Comparison of ENCODE assay signal across 13 cellular contexts in genomic region chr3:41234823-41235722, GRCh38. TPM values are rescaled to one million over a fixed set of nuclear protein-coding genes. Genes with fewer than 3 reads are reported as not detected.
DNase-seq lines count a peak whose midpoint lies in the region; TF ChIP-seq lines count a peak whose summit lies in the region.
"Had no signal": no experiment of that assay in that cellular context is flagged by ENCODE, and none has a peak within 500 bp of the region (broad histone marks: within the 10 kb centered on the region; RNA-seq: fewer than 3 reads in every experiment).

No MANE protein-coding gene starts in this region.

- peak overlapping the region; percentile 42 for H3K27ac Mint-ChIP-seq in chondrocyte (ENCODE audit: unreplicated experiment)
- H3K27ac Mint-ChIP-seq: activated B cell treated with CpG ODN at 0.5 μM for 24 hours had no signal

- TF ChIP-seq CTCF in AG04449 (IDR thresholded peaks at IDR 0.05; ENCODE audit: insufficient read depth, low read length, missing control alignments) (no peak), HEK293 (tag by site-specific recombination; IDR thresholded peaks at IDR 0.05) (no peak), chondrocyte (IDR thresholded peaks at IDR 0.05) (no peak), uterus (IDR thresholded peaks at IDR 0.05) (no peak)

- peaks cover 67% of the 10 kb centered on the region for H3K4me1 Mint-ChIP-seq in chondrocyte (ENCODE audit: low read depth)

- POLR2A ChIA-PET in AG04449 (lab: Yijun Ruan, JAX), result no interaction called here
- POLR2A ChIA-PET in HEK293 (lab: Yijun Ruan, JAX), result interaction anchor here (1.9 kb wide), 1 partner anchor 36 kb away, joined by 7 read pairs; the partner anchor contains the start of gene CTNNB1

- H3K9me3 Mint-ChIP-seq in chondrocyte (ENCODE audit: low read depth), result no peaks in the 10 kb centered on the region
- H3K9me3 Mint-ChIP-seq: activated B cell treated with CpG ODN at 0.5 μM for 24 hours had no signal

- no peak for TF ChIP-seq POLR2A in uterus (IDR thresholded peaks at IDR 0.05)

- CTCF ChIA-PET in AG04449 (lab: Yijun Ruan, JAX), result interaction anchor here (1.0 to 1.5 kb wide), 3 partner anchors 8 to 16 kb away, joined by 3 to 6 read pairs (median 3); no protein-coding TSS in a partner anchor
- CTCF ChIA-PET in HEK293 (lab: Yijun Ruan, JAX), result interaction anchor here (0.6 kb wide), 1 partner anchor 32 kb away, joined by 4 read pairs; no protein-coding TSS in a partner anchor

- H3K27ac ChIP-seq in HEK293 (ENCODE audit: extremely low read depth, low read depth, low read length), result no peak overlapping the region
- H3K27ac ChIP-seq in uterus, result no peak overlapping the region

- H3K36me3 ChIP-seq in HEK293 (ENCODE audit: control insufficient read depth in 2 of 2, insufficient read depth in 1 of 2, low read length in 2 of 2) (peaks cover 21 to 100% of the 10 kb centered on the region in 2 experiments), uterus (no peaks in the 10 kb centered on the region)

- DNase-seq in AG04449 (ENCODE audit: low read depth, low spot score), result peak; percentile 17
- no peak for DNase-seq in chondrocyte (ENCODE audit: low spot score)
- DNase-seq in middle frontal gyrus (ENCODE audit: extremely low spot score, low spot score), result peak; percentile 39
- DNase-seq in ecto neural progenitor cell (ENCODE audit: low spot score), result no peak
- DNase-seq in germinal center (ENCODE audit: low spot score), result no peak
- no peak for DNase-seq in C1 segment of cervical spinal cord (lab: John Stamatoyannopoulos, UW)
- DNase-seq in uterus, result no peak
- DNase-seq: activated B cell treated with CpG ODN at 0.5 μM for 24 hours; activated CD8-positive, alpha-beta memory T cell treated with anti-CD3 and anti-CD28 coated beads, Interleukin-2, amount 50 U/mL, for 4 hours; NCI-H1048; stimulated activated CD4-positive, alpha-beta T cell treated with anti-CD3 and anti-CD28 coated beads, Interleukin-15, amount 100 ng/mL, for 24 hours; tibial artery had no signal

- no peaks in the 10 kb centered on the region for H3K27me3 ChIP-seq in uterus
- H3K27me3 ChIP-seq: tibial artery had no signal

- H3K4me3 ChIP-seq in AG04449 (ENCODE audit: low read depth, low read length), result no peak overlapping the region
- H3K4me3 ChIP-seq in HEK293 (ENCODE audit: low read depth, low read length), result no peak overlapping the region
- H3K4me3 ChIP-seq in uterus, result no peak overlapping the region
- H3K4me3 ChIP-seq: tibial artery had no signal

- no peaks in the 10 kb centered on the region for H3K9me3 ChIP-seq in HEK293 (ENCODE audit: control insufficient read depth, insufficient read depth, low read depth, low read length)
- no peaks in the 10 kb centered on the region for H3K9me3 ChIP-seq in uterus
- H3K9me3 ChIP-seq: tibial artery had no signal

- no peaks in the 10 kb centered on the region for H3K4me1 ChIP-seq in HEK293 (ENCODE audit: control insufficient read depth, insufficient read depth, low read length)
- no peaks in the 10 kb centered on the region for H3K4me1 ChIP-seq in uterus

- intact Hi-C loops in uterus (cut with DNase I; ENCODE audit: low total_unique reads), result no loop called here

- peaks cover 73% of the 10 kb centered on the region for H3K36me3 Mint-ChIP-seq in chondrocyte (ENCODE audit: low read depth)

- no peak overlapping the region for H3K4me3 Mint-ChIP-seq in chondrocyte (ENCODE audit: unreplicated experiment)
- H3K4me3 Mint-ChIP-seq: activated B cell treated with CpG ODN at 0.5 μM for 24 hours had no signal

- no peaks in the 10 kb centered on the region for H3K27me3 Mint-ChIP-seq in chondrocyte (ENCODE audit: low read depth)
- H3K27me3 Mint-ChIP-seq: activated B cell treated with CpG ODN at 0.5 μM for 24 hours had no signal

TF ChIP-seq in HEK293, 187 proteins besides CTCF, POLR2A, EP300 and RAD21:
- TF ChIP-seq, protein P1, sequence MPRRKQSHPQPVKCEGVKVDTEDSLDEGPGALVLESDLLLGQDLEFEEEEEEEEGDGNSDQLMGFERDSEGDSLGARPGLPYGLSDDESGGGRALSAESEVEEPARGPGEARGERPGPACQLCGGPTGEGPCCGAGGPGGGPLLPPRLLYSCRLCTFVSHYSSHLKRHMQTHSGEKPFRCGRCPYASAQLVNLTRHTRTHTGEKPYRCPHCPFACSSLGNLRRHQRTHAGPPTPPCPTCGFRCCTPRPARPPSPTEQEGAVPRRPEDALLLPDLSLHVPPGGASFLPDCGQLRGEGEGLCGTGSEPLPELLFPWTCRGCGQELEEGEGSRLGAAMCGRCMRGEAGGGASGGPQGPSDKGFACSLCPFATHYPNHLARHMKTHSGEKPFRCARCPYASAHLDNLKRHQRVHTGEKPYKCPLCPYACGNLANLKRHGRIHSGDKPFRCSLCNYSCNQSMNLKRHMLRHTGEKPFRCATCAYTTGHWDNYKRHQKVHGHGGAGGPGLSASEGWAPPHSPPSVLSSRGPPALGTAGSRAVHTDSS (tag by site-specific recombination; IDR thresholded peaks at IDR 0.05), result no peak
- no peak for TF ChIP-seq ZNF24 (tag by site-specific recombination; IDR thresholded peaks at IDR 0.05)
- TF ChIP-seq, protein P2, sequence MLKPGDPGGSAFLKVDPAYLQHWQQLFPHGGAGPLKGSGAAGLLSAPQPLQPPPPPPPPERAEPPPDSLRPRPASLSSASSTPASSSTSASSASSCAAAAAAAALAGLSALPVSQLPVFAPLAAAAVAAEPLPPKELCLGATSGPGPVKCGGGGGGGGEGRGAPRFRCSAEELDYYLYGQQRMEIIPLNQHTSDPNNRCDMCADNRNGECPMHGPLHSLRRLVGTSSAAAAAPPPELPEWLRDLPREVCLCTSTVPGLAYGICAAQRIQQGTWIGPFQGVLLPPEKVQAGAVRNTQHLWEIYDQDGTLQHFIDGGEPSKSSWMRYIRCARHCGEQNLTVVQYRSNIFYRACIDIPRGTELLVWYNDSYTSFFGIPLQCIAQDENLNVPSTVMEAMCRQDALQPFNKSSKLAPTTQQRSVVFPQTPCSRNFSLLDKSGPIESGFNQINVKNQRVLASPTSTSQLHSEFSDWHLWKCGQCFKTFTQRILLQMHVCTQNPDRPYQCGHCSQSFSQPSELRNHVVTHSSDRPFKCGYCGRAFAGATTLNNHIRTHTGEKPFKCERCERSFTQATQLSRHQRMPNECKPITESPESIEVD (tag by site-specific recombination; IDR thresholded peaks at IDR 0.05), result 0 out of 2 replicates have a peak, but pooled peaks have one; percentile 5

RNA-seq across cellular contexts. Expression of gene CTNNB1, which starts 35.8 kb away (rescaled TPM):
- total RNA-seq in chondrocyte (487 to 677 TPM (median 488 TPM) in 3 replicates), uterus (1,000 to 10,000 TPM in 1 of 4 donors, 100 to 1,000 TPM in 3; 319 to 1,124 (median 518) TPM)

Comparison
In these comparisons a context has a peak if more than half of its experiments do, and no peak if none do; other contexts are left out.
1. DNase-seq: peak in AG04449 (single experiment) and middle frontal gyrus (single experiment); none in chondrocyte (single experiment), ecto neural progenitor cell (single experiment), germinal center (single experiment), C1 segment of cervical spinal cord (0 of 14) and uterus (0 of 2).